Comparison of ENCODE assay signal across 15 cellular contexts in genomic region chr21:31671146-31671716, GRCh38. TPM values are rescaled to one million over a fixed set of nuclear protein-coding genes. Genes with fewer than 3 reads are reported as not detected.
A peak's percentile ranks its signal among the peaks of the same experiment; 100 is the strongest.
DNase-seq lines count a peak whose midpoint lies in the region; ATAC-seq and TF ChIP-seq lines count a peak whose summit lies in the region.
"Had no signal": no experiment of that assay in that cellular context is flagged by ENCODE, and none has a peak within 500 bp of the region (broad histone marks: within the 10 kb centered on the region; RNA-seq: fewer than 3 reads in every experiment).

No MANE protein-coding gene starts in this region.

- no peak overlapping the region for H3K27ac Mint-ChIP-seq in MCF 10A (ENCODE audit: low read depth, unreplicated experiment)
- peak overlapping the region; percentile 45 to 67 for H3K27ac Mint-ChIP-seq in effector memory CD8-positive, alpha-beta T cell
- peak overlapping the region; percentile 48 for H3K27ac Mint-ChIP-seq in type B pancreatic cell

- H3K36me3 Mint-ChIP-seq in MCF 10A (ENCODE audit: insufficient read depth, unreplicated experiment) (peaks cover 56% of the 10 kb centered on the region), type B pancreatic cell (peaks cover 27% of the 10 kb centered on the region)
- peaks cover 48% of the 10 kb centered on the region for H3K36me3 Mint-ChIP-seq in effector memory CD8-positive, alpha-beta T cell (ENCODE audit: insufficient read depth)

- no peaks in the 10 kb centered on the region for H3K36me3 ChIP-seq in breast epithelium

- intact Hi-C loops in MCF 10A (cut with micrococcal nuclease) (no loop called here), breast epithelium (cut with DNase I; ENCODE audit: low total_unique reads) (no loop called here)

- H3K4me1 Mint-ChIP-seq in MCF 10A (ENCODE audit: insufficient read depth, unreplicated experiment) (peaks cover 11% of the 10 kb centered on the region), type B pancreatic cell (ENCODE audit: unreplicated experiment) (peaks cover 8% of the 10 kb centered on the region)
- H3K4me1 Mint-ChIP-seq in effector memory CD8-positive, alpha-beta T cell (ENCODE audit: low read depth in 2 of 2), result peaks cover 11 to 28% of the 10 kb centered on the region in 2 donors

- DNase-seq in MCF 10A (ENCODE audit: unreplicated experiment) (no peak), breast epithelium (ENCODE audit: low spot score in 2 of 2) (no peak), type B pancreatic cell (ENCODE audit: extremely low spot score, unreplicated experiment) (no peak), NCI-H510A (lab: John Stamatoyannopoulos, UW) (no peak), KBM-7 (no peak), HT-29 (ENCODE audit: low spot score) (no peak)
- DNase-seq in effector memory CD8-positive, alpha-beta T cell, result no peak
- DNase-seq: gastrocnemius medialis; HFFc6; Kasumi-1; NCI-H748 treated with DMSO at 0.1 percent for 48 hours; stimulated activated CD4-positive, alpha-beta T cell treated with anti-CD3 and anti-CD28 coated beads, Interleukin-15, amount 100 ng/mL, for 24 hours; T-helper 2 cell had no signal

- CTCF ChIA-PET in MCF 10A (lab: Yijun Ruan, JAX), result no interaction called here

- H3K9me3 Mint-ChIP-seq in MCF 10A (ENCODE audit: unreplicated experiment), result no peaks in the 10 kb centered on the region
- no peaks in the 10 kb centered on the region for H3K9me3 Mint-ChIP-seq in effector memory CD8-positive, alpha-beta T cell
- H3K9me3 Mint-ChIP-seq in type B pancreatic cell, result no peaks in the 10 kb centered on the region
- H3K9me3 Mint-ChIP-seq: HFFc6 had no signal

- BruUV-seq in MCF 10A (replicated peaks; lab: Mats Ljungman, UMichigan), result TSS peak; percentile 58

- no peak overlapping the region for H3K27ac ChIP-seq in breast epithelium
- H3K27ac ChIP-seq: gastrocnemius medialis, vagina had no signal

- POLR2A ChIA-PET in MCF 10A (lab: Yijun Ruan, JAX), result interaction anchor here (1.4 kb wide), 1 partner anchor 9 kb away, joined by 3 read pairs; no protein-coding TSS in a partner anchor

- in situ Hi-C loops in KBM-7 (cut with MboI; ENCODE audit: low pct_unique_long_range_greater_than_20kb, low sequenced_read_pairs), result no loop called here

- no peaks in the 10 kb centered on the region for H3K9me3 ChIP-seq in breast epithelium
- H3K9me3 ChIP-seq: gastrocnemius medialis, vagina had no signal

- H3K4me3 Mint-ChIP-seq in MCF 10A (ENCODE audit: unreplicated experiment) (no peak overlapping the region), type B pancreatic cell (no peak overlapping the region)
- H3K4me3 Mint-ChIP-seq in effector memory CD8-positive, alpha-beta T cell, result no peak overlapping the region
- H3K4me3 Mint-ChIP-seq: HFFc6 had no signal

- no peaks in the 10 kb centered on the region for H3K27me3 ChIP-seq in breast epithelium
- H3K27me3 ChIP-seq: gastrocnemius medialis, vagina had no signal

- TF ChIP-seq POLR2A in breast epithelium (IDR thresholded peaks at IDR 0.05), result no peak

- H3K4me1 ChIP-seq in breast epithelium, result no peaks in the 10 kb centered on the region
- H3K4me1 ChIP-seq: gastrocnemius medialis had no signal

- no peak for ATAC-seq in effector memory CD8-positive, alpha-beta T cell (replicated peaks)
- ATAC-seq: gastrocnemius medialis had no signal

- H3K4me3 ChIP-seq in breast epithelium, result no peak overlapping the region
- H3K4me3 ChIP-seq: gastrocnemius medialis, vagina had no signal

- TF ChIP-seq CTCF in MCF 10A (IDR thresholded peaks at IDR 0.05; ENCODE audit: unreplicated experiment), result no peak
- TF ChIP-seq CTCF in breast epithelium (IDR thresholded peaks at IDR 0.05), result no peak
- no peak for TF ChIP-seq CTCF in type B pancreatic cell (conservative IDR thresholded peaks at IDR 0.05)

- H3K27me3 Mint-ChIP-seq in MCF 10A (ENCODE audit: insufficient read depth, unreplicated experiment), result no peaks in the 10 kb centered on the region
- no peaks in the 10 kb centered on the region for H3K27me3 Mint-ChIP-seq in effector memory CD8-positive, alpha-beta T cell
- no peaks in the 10 kb centered on the region for H3K27me3 Mint-ChIP-seq in type B pancreatic cell

TF ChIP-seq in PFSK-1, 5 proteins besides CTCF, POLR2A, EP300 and RAD21:
- TF ChIP-seq POLR2AphosphoS5 (IDR thresholded peaks at IDR 0.05; ENCODE audit: low read depth, low read length) (peak; percentile 45; the same call in 1 of the 2 replicates), TAF1 (IDR thresholded peaks at IDR 0.05; ENCODE audit: borderline replicate concordance, insufficient read depth, low read length) (no peak)

RNA-seq across cellular contexts. Expression of gene SOD1, which starts 11.7 kb away (rescaled TPM):
- total RNA-seq in MCF 10A (2022), result 224 and 239 TPM in 2 replicates
- total RNA-seq in breast epithelium, result 100 to 1,000 TPM; 214 to 314 (median 218) TPM
- polyA plus RNA-seq in PFSK-1 (2012; ENCODE audit: insufficient read length, low read depth), result 736 TPM
- 171 and 232 TPM in 2 replicates for total RNA-seq in type B pancreatic cell (ENCODE audit: low replicate concordance)
- 118 and 126 TPM in 2 replicates for total RNA-seq in HT-29 (2014; rRNA removed; shearing (Covaris generic))
